19 cellular contexts compared by ENCODE assay signal in genomic region chr15:57324590-57324890, GRCh38. TPM values are rescaled to one million over a fixed set of nuclear protein-coding genes. Genes with fewer than 3 reads are reported as not detected.
"Had no signal": no experiment of that assay in that cellular context is flagged by ENCODE, and none has a peak within 500 bp of the region (broad histone marks: within the 10 kb centered on the region; RNA-seq: fewer than 3 reads in every experiment).

No MANE protein-coding gene starts in this region.

- FAIRE-seq: pancreas had no signal

- H3K4me1 ChIP-seq: pancreas had no signal

- H3K27ac Mint-ChIP-seq: activated naive CD4-positive, alpha-beta T cell treated with anti-CD3 and anti-CD28 coated beads, Interleukin-2, amount 10 ng/mL, durations not matched to agents 7 days and 5 days had no signal

- H3K36me3 ChIP-seq: left ventricle myocardium inferior, pancreas, right atrium auricular region, thoracic aorta, upper lobe of left lung had no signal

- H3K4me3 Mint-ChIP-seq: activated naive CD4-positive, alpha-beta T cell treated with anti-CD3 and anti-CD28 coated beads, Interleukin-2, amount 10 ng/mL, durations not matched to agents 7 days and 5 days; naive thymus-derived CD8-positive, alpha-beta T cell had no signal

- H3K27ac ChIP-seq: left ventricle myocardium inferior, pancreas, psoas muscle, right atrium auricular region, thoracic aorta, upper lobe of left lung had no signal

- H3K9me3 Mint-ChIP-seq: activated naive CD4-positive, alpha-beta T cell treated with anti-CD3 and anti-CD28 coated beads, Interleukin-2, amount 10 ng/mL, durations not matched to agents 7 days and 5 days; naive thymus-derived CD8-positive, alpha-beta T cell had no signal

- H3K4me3 ChIP-seq: left ventricle myocardium inferior, pancreas, psoas muscle, right atrium auricular region, thoracic aorta, upper lobe of left lung had no signal

- H3K4me1 Mint-ChIP-seq: activated naive CD4-positive, alpha-beta T cell treated with anti-CD3 and anti-CD28 coated beads, Interleukin-2, amount 10 ng/mL, durations not matched to agents 7 days and 5 days had no signal

- H3K36me3 Mint-ChIP-seq: activated naive CD4-positive, alpha-beta T cell treated with anti-CD3 and anti-CD28 coated beads, Interleukin-2, amount 10 ng/mL, durations not matched to agents 7 days and 5 days; naive thymus-derived CD8-positive, alpha-beta T cell had no signal

- H3K27me3 ChIP-seq: pancreas, right atrium auricular region, upper lobe of left lung had no signal

- H3K9me3 ChIP-seq: left ventricle myocardium inferior, pancreas, psoas muscle, right atrium auricular region, thoracic aorta, upper lobe of left lung had no signal

- DNase-seq: activated CD4-positive, alpha-beta T cell treated with anti-CD3 and anti-CD28 coated beads for 4 hours; activated CD4-positive, CD25-positive, alpha-beta regulatory T cell; activated CD8-positive, alpha-beta memory T cell treated with anti-CD3 and anti-CD28 coated beads, Interleukin-2, amount 50 U/mL, for 48 hours; activated effector memory CD4-positive, alpha-beta T cell treated with Interleukin-2 at 50 U/mL for 16 hours; activated T-cell treated with anti-CD3 and anti-CD28 coated beads, Interleukin-2, amount 50 U/mL, for 48 hours; amygdala; foreskin melanocyte; hippocampal formation; pancreas; psoas muscle; stimulated activated CD4-positive, alpha-beta T cell treated with anti-CD3 and anti-CD28 coated beads, Interleukin-4, amount 100 ng/mL, for 24 hours; stimulated activated naive CD4-positive, alpha-beta T cell treated with Interleukin-2 at 50 U/mL for 16 hours had no signal

- ATAC-seq: psoas muscle had no signal

RNA-seq across cellular contexts. Expression of gene CGNL1, which starts 51.8 kb away (rescaled TPM):
- total RNA-seq: activated CD8-positive, alpha-beta memory T cell treated with anti-CD3 and anti-CD28 coated beads for 36 hours; naive thymus-derived CD8-positive, alpha-beta T cell had no signal
- polyA plus RNA-seq: naive thymus-derived CD8-positive, alpha-beta T cell had no signal
